In the genomic region with DNA sequence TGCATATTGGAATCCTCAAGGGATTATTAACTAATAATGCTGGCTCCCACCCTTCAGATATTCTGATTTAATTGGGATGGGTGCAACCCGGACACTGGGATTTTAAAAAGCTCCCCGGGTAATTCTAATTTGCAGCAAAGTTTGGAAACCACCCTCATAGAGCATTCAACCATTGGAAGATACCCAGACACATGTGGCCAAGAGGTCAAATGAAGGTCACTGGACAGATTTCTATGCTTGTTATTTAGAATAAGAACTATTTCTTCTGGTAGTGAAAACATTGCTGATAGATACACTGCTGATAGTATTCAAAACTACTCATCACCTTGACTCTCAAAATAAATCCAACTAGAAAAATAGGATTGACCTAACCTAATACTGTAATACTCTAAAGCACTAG, we compare ENCODE assay signal across 21 cellular contexts.
DNase-seq lines count a peak whose midpoint lies in the region; FAIRE-seq and TF ChIP-seq lines count a peak whose summit lies in the region.
"Had no signal": no experiment of that assay in that cellular context is flagged by ENCODE, and none has a peak within 500 bp of the region (broad histone marks: within the 10 kb centered on the region; RNA-seq: fewer than 3 reads in every experiment).

No MANE protein-coding gene starts in this region.

- H3K27me3 Mint-ChIP-seq in nephron (ENCODE audit: low read depth) = no peaks in the 10 kb centered on the region
- H3K27me3 Mint-ChIP-seq: activated CD4-positive, alpha-beta memory T cell treated with anti-CD3 and anti-CD28 coated beads, Interleukin-2, amount 10 ng/mL, durations not matched to agents 7 days and 5 days had no signal

- H3K9me3 Mint-ChIP-seq in nephron = peaks cover 2% of the 10 kb centered on the region
- H3K9me3 Mint-ChIP-seq: activated CD4-positive, alpha-beta memory T cell treated with anti-CD3 and anti-CD28 coated beads, Interleukin-2, amount 10 ng/mL, durations not matched to agents 7 days and 5 days; activated naive CD4-positive, alpha-beta T cell treated with anti-CD3 and anti-CD28 coated beads for 36 hours; activated T-helper 1 cell treated with anti-CD3 and anti-CD28 coated beads, Interleukin-12 subunit alpha, Interleukin-12 subunit beta, Interleukin-2, Interleukin-4 antibody, amounts not matched to agents 30 ng/mL and 10 ng/mL and 1 ng/mL, durations not matched to agents 14 hours and 24 hours and 36 hours had no signal

- H3K27me3 ChIP-seq in GM23248 (replicated peaks; ENCODE audit: insufficient read depth) = no peaks in the 10 kb centered on the region
- H3K27me3 ChIP-seq: adrenal gland, left lung had no signal

- peak overlapping the region; percentile 12; the same call in 1 of the 2 replicates for H3K27ac ChIP-seq in 22Rv1
- no peak overlapping the region for H3K27ac ChIP-seq in GM23248
- H3K27ac ChIP-seq: adrenal gland, left lung, PC-9, psoas muscle had no signal

- H3K4me3 ChIP-seq in GM23248 (no peak overlapping the region), astrocyte of the cerebellum (ENCODE audit: low read depth, low read length) (no peak overlapping the region)
- H3K4me3 ChIP-seq: adrenal gland, left lung, PC-9, psoas muscle had no signal

- no peaks in the 10 kb centered on the region for H3K36me3 Mint-ChIP-seq in nephron (ENCODE audit: low read depth)

- H3K79me2 ChIP-seq in GM23248 (ENCODE audit: insufficient read depth) = no peaks in the 10 kb centered on the region

- peaks cover 16% of the 10 kb centered on the region for H3K4me1 ChIP-seq in GM23248 (ENCODE audit: insufficient read depth)
- H3K4me1 ChIP-seq: left lung had no signal

- peak overlapping the region; percentile 3 for H3K4me2 ChIP-seq in GM23248 (ENCODE audit: unreplicated experiment)
- H3K4me2 ChIP-seq: PC-9 had no signal

- H3K9me2 ChIP-seq in GM23248 (ENCODE audit: insufficient read depth) = no peaks in the 10 kb centered on the region

- no peak for TF ChIP-seq POLR2A in GM12891 (IDR thresholded peaks at IDR 0.05; ENCODE audit: low read depth, low read length)

- peaks cover 33% of the 10 kb centered on the region for H3K4me1 Mint-ChIP-seq in nephron
- H3K4me1 Mint-ChIP-seq: activated CD4-positive, alpha-beta memory T cell treated with anti-CD3 and anti-CD28 coated beads, Interleukin-2, amount 10 ng/mL, durations not matched to agents 7 days and 5 days had no signal

- H2AFZ ChIP-seq in GM23248 = 0 out of 2 replicates have a peak overlapping the region, but pooled peaks have one; percentile 16
- H2AFZ ChIP-seq: PC-9 had no signal

- H3K4me3 Mint-ChIP-seq in nephron = no peak overlapping the region
- H3K4me3 Mint-ChIP-seq: activated CD4-positive, alpha-beta memory T cell treated with anti-CD3 and anti-CD28 coated beads, Interleukin-2, amount 10 ng/mL, durations not matched to agents 7 days and 5 days; activated naive CD4-positive, alpha-beta T cell treated with anti-CD3 and anti-CD28 coated beads for 36 hours; activated T-helper 1 cell treated with anti-CD3 and anti-CD28 coated beads, Interleukin-12 subunit alpha, Interleukin-12 subunit beta, Interleukin-2, Interleukin-4 antibody, amounts not matched to agents 30 ng/mL and 10 ng/mL and 1 ng/mL, durations not matched to agents 14 hours and 24 hours and 36 hours had no signal

- 9 to 19% methylated on average over 2 of the region's 2 CpGs for WGBS in GM23248 (ENCODE audit: low coverage in 1 of 2, low lambda C conversion rate in 2 of 2, missing lambda C conversion rate in 2 of 2), 2 experiments

- H3K9ac ChIP-seq in GM23248 = no peak overlapping the region

- no peak for TF ChIP-seq CTCF in 22Rv1 (IDR thresholded peaks at IDR 0.05)
- no peak for TF ChIP-seq CTCF in astrocyte of the cerebellum (IDR thresholded peaks at IDR 0.05; ENCODE audit: low read depth, low read length, missing control alignments)
- TF ChIP-seq CTCF in nephron (IDR thresholded peaks at IDR 0.05; ENCODE audit: unreplicated experiment in 3 of 3) = no peak
- no peak for TF ChIP-seq CTCF in D721Med (IDR thresholded peaks at IDR 0.05; ENCODE audit: insufficient read depth, missing control alignments)
- TF ChIP-seq CTCF in GM13976 (IDR thresholded peaks at IDR 0.05; ENCODE audit: borderline replicate concordance, control extremely low read depth, extremely low read depth, insufficient read depth, missing control alignments) = no peak

- in situ Hi-C loops in GM23248 (cut with MboI) = no loop called here
- in situ Hi-C loops in astrocyte of the cerebellum (cut with HindIII; ENCODE audit: low sequenced_read_pairs) = no loop called here
- in situ Hi-C loops in GM13976 (cut with MboI; ENCODE audit: low sequenced_read_pairs, unreplicated experiment) = no loop called here

- FAIRE-seq in D721Med (lab: Jason Lieb, UNC) = no peak
- FAIRE-seq in GM12891 (lab: Jason Lieb, UNC) = no peak

- H3K36me3 ChIP-seq in GM23248 (ENCODE audit: low read depth) = no peaks in the 10 kb centered on the region
- H3K36me3 ChIP-seq: adrenal gland, left lung had no signal

- DNase-seq in GM23248 = no peak
- DNase-seq in astrocyte of the cerebellum (ENCODE audit: low read depth) = peak; percentile 26
- no peak for DNase-seq in D721Med (ENCODE audit: insufficient read length, low spot score)
- DNase-seq in GM13976 (ENCODE audit: low spot score) = no peak
- DNase-seq in GM12891 (ENCODE audit: insufficient read length, low spot score) = no peak
- DNase-seq in putamen (ENCODE audit: low spot score) = no peak
- DNase-seq: activated CD4-positive, alpha-beta memory T cell treated with anti-CD3 and anti-CD28 coated beads, Interleukin-2, amount 10 ng/mL, durations not matched to agents 7 days and 5 days; activated CD8-positive, alpha-beta memory T cell treated with anti-CD3 and anti-CD28 coated beads, Interleukin-2, amount 50 U/mL, for 4 hours; activated naive CD4-positive, alpha-beta T cell treated with anti-CD3 and anti-CD28 coated beads for 36 hours; adrenal gland; glutamatergic neuron; left lung; mesenchymal stem cell; NCI-H1417 treated with DMSO at 0.1 percent for 48 hours; PC-9; psoas muscle; Right ventricle myocardium superior; stimulated activated naive CD4-positive, alpha-beta T cell had no signal

- H4K20me1 ChIP-seq in GM23248 (ENCODE audit: insufficient read depth) = no peaks in the 10 kb centered on the region

- no peaks in the 10 kb centered on the region for H3F3A ChIP-seq in GM23248 (ENCODE audit: insufficient read depth)

- peak overlapping the region; percentile 44 to 72 (median 52) for H3K27ac Mint-ChIP-seq in nephron
- H3K27ac Mint-ChIP-seq: activated CD4-positive, alpha-beta memory T cell treated with anti-CD3 and anti-CD28 coated beads, Interleukin-2, amount 10 ng/mL, durations not matched to agents 7 days and 5 days; activated naive CD4-positive, alpha-beta T cell treated with anti-CD3 and anti-CD28 coated beads for 36 hours; activated T-helper 1 cell treated with anti-CD3 and anti-CD28 coated beads, Interleukin-12 subunit alpha, Interleukin-12 subunit beta, Interleukin-2, Interleukin-4 antibody, amounts not matched to agents 30 ng/mL and 10 ng/mL and 1 ng/mL, durations not matched to agents 14 hours and 24 hours and 36 hours had no signal

- no peaks in the 10 kb centered on the region for H3K9me3 ChIP-seq in GM23248 (ENCODE audit: low read depth)
- H3K9me3 ChIP-seq: adrenal gland, left lung, psoas muscle had no signal

TF ChIP-seq in GM12891, 5 proteins besides CTCF, POLR2A, EP300 and RAD21:
- TF ChIP-seq TAF1 (IDR thresholded peaks at IDR 0.05; ENCODE audit: low read depth, low read length) (no peak), SPI1 (IDR thresholded peaks at IDR 0.05; ENCODE audit: low read depth, low read length) (no peak), POLR2AphosphoS5 (IDR thresholded peaks at IDR 0.05; ENCODE audit: low read depth, low read length) (no peak)
